ENCODE assay signal across 14 cellular contexts in genomic region chr18:42087876-42088275, GRCh38.
DNase-seq lines count a peak whose midpoint lies in the region; TF ChIP-seq lines count a peak whose summit lies in the region.
"Had no signal": no experiment of that assay in that cellular context is flagged by ENCODE, and none has a peak within 500 bp of the region (broad histone marks: within the 10 kb centered on the region; RNA-seq: fewer than 3 reads in every experiment).

No MANE protein-coding gene starts in this region.

- no peaks in the 10 kb centered on the region for H3K79me1 ChIP-seq in trophoblast cell (ENCODE audit: low read length)

- TF ChIP-seq CTCF in type B pancreatic cell (conservative IDR thresholded peaks at IDR 0.05), result no peak

- H3K9me3 Mint-ChIP-seq in type B pancreatic cell, result no peaks in the 10 kb centered on the region

- no peak overlapping the region for H3K18ac ChIP-seq in trophoblast cell (ENCODE audit: low read length)

- H2BK5ac ChIP-seq in trophoblast cell (ENCODE audit: low read depth, low read length, poor library complexity), result no peak overlapping the region

- H3K36me3 ChIP-seq in trophoblast cell (ENCODE audit: control insufficient read depth in 1 of 2, insufficient read depth in 2 of 2, low read length in 2 of 2), result no peaks in the 10 kb centered on the region

- no peaks in the 10 kb centered on the region for H3K9me3 ChIP-seq in trophoblast cell (ENCODE audit: insufficient read depth, low read depth, low read length)
- H3K9me3 ChIP-seq: Caco-2 had no signal

- H2BK120ac ChIP-seq in trophoblast cell (ENCODE audit: insufficient read depth, low read length, poor library complexity), result no peak overlapping the region

- no peak overlapping the region for H3K4me2 ChIP-seq in trophoblast cell (ENCODE audit: low read length)
- H3K4me2 ChIP-seq: BLaER1 treated with 17β-estradiol and CSF1 and Interleukin-3, amounts not matched to agents 10 nM and 100 nM had no signal

- no peak overlapping the region for H3K14ac ChIP-seq in trophoblast cell (ENCODE audit: low read length)

- no peak overlapping the region for H2AK5ac ChIP-seq in trophoblast cell (ENCODE audit: low read length)

- H4K12ac ChIP-seq in trophoblast cell (ENCODE audit: low read depth, low read length), result no peak overlapping the region

- no peaks in the 10 kb centered on the region for H3K27me3 ChIP-seq in trophoblast cell (ENCODE audit: insufficient read depth, low read length)
- H3K27me3 ChIP-seq: BLaER1 treated with 17β-estradiol and CSF1 and Interleukin-3, amounts not matched to agents 10 nM and 100 nM had no signal

- no peak overlapping the region for H3K27ac Mint-ChIP-seq in type B pancreatic cell
- H3K27ac Mint-ChIP-seq: CD4-positive, alpha-beta memory T cell; IgD-negative memory B cell had no signal

- no peak overlapping the region for H3K4ac ChIP-seq in trophoblast cell (ENCODE audit: low read depth, low read length)

- peak; percentile 5 for DNase-seq in CD1c-positive myeloid dendritic cell (ENCODE audit: extremely low spot score)
- DNase-seq in MV-4-11 (lab: John Stamatoyannopoulos, UW), result peak; percentile 72
- peak; percentile 29 for DNase-seq in globus pallidus (ENCODE audit: low spot score)
- peak; percentile 45 to 82 for DNase-seq in trophoblast cell
- no peak for DNase-seq in type B pancreatic cell (ENCODE audit: extremely low spot score, unreplicated experiment)
- no peak for DNase-seq in cerebellar cortex (ENCODE audit: low spot score)
- no peak for DNase-seq in stimulated activated CD4-positive, alpha-beta T cell treated with anti-CD3 and anti-CD28 coated beads, Interleukin-4, amount 100 ng/mL, for 24 hours
- no peak for DNase-seq in cardiac septum (ENCODE audit: low spot score)
- DNase-seq: ACHN; Caco-2; CD4-positive, alpha-beta memory T cell; GM23248 had no signal

- no peak overlapping the region for H3K23ac ChIP-seq in trophoblast cell (ENCODE audit: low read length)

- no peak overlapping the region for H2BK12ac ChIP-seq in trophoblast cell (ENCODE audit: low read length)

- peaks cover 6% of the 10 kb centered on the region for H3K36me3 Mint-ChIP-seq in type B pancreatic cell

- no peak overlapping the region for H4K91ac ChIP-seq in trophoblast cell (ENCODE audit: low read depth, low read length)

- no peak overlapping the region for H3K4me3 Mint-ChIP-seq in type B pancreatic cell

- H4K8ac ChIP-seq in trophoblast cell (ENCODE audit: low read depth, low read length), result no peak overlapping the region

- H3K27me3 Mint-ChIP-seq in type B pancreatic cell, result no peaks in the 10 kb centered on the region
- H3K27me3 Mint-ChIP-seq: CD4-positive, alpha-beta memory T cell; IgD-negative memory B cell had no signal

- no peak overlapping the region for H3K4me3 ChIP-seq in trophoblast cell (ENCODE audit: low read depth, low read length)
- H3K4me3 ChIP-seq: BLaER1 treated with 17β-estradiol and CSF1 and Interleukin-3, amounts not matched to agents 10 nM and 100 nM; GM23248 had no signal

- WGBS in trophoblast cell (ENCODE audit: extremely low coverage, insufficient coverage, insufficient read length), result no CpG with 5 or more reads among the region's 4 CpGs

- no peaks in the 10 kb centered on the region for H3K79me2 ChIP-seq in trophoblast cell (ENCODE audit: control insufficient read depth, insufficient read depth, low read length, poor library complexity)

- H3K9ac ChIP-seq in trophoblast cell (ENCODE audit: low read length), result no peak overlapping the region
- H3K9ac ChIP-seq: BLaER1 treated with 17β-estradiol and CSF1 and Interleukin-3, amounts not matched to agents 10 nM and 100 nM; GM23248 had no signal

- H3K4me1 Mint-ChIP-seq in type B pancreatic cell (ENCODE audit: unreplicated experiment), result no peaks in the 10 kb centered on the region
- H3K4me1 Mint-ChIP-seq: CD4-positive, alpha-beta memory T cell; IgD-negative memory B cell had no signal

- H3K4me1 ChIP-seq in trophoblast cell (ENCODE audit: control insufficient read depth in 1 of 2, insufficient read depth in 2 of 2, low read length in 2 of 2), result peaks cover 4 to 9% of the 10 kb centered on the region in 2 experiments
- H3K4me1 ChIP-seq: BLaER1 treated with 17β-estradiol and CSF1 and Interleukin-3, amounts not matched to agents 10 nM and 100 nM; Caco-2 had no signal

- intact Hi-C loops in cardiac septum (cut with DNase I), result no loop called here

- H2AFZ ChIP-seq in trophoblast cell (ENCODE audit: insufficient read depth, low read length, poor library complexity), result no peak overlapping the region
- H2AFZ ChIP-seq: GM23248 had no signal

- H3K27ac ChIP-seq in trophoblast cell (ENCODE audit: low read depth, low read length), result no peak overlapping the region
- H3K27ac ChIP-seq: BLaER1 treated with 17β-estradiol and CSF1 and Interleukin-3, amounts not matched to agents 10 nM and 100 nM; GM23248 had no signal

Comparison
In these comparisons a context has a peak if more than half of its experiments do, and no peak if none do; other contexts are left out.
1. DNase-seq: peak in CD1c-positive myeloid dendritic cell (single experiment), MV-4-11 (single experiment), globus pallidus (single experiment) and trophoblast cell (2 of 2); none in type B pancreatic cell (single experiment), cerebellar cortex (single experiment), stimulated activated CD4-positive, alpha-beta T cell treated with anti-CD3 and anti-CD28 coated beads, Interleukin-4, amount 100 ng/mL, for 24 hours (single experiment) and cardiac septum (single experiment).